In the genomic region with DNA sequence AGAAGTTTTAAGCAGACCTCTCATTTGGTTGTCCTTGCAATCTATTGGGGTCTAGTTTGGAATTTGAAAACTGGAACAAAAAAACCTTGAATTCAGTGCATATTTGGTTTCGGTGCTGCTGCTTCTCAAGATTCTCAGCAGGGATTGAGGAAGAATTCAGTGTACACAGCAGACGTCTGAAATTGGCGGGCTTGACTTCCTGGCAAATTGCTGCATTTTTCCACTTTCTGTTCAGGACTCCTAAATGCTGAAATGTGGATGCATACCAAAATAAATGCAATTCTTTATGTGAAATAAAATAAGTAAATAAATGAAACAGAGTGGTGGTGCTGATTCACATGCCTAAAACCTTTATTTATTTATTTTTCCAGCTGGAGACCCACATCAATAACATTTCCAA, we compare ENCODE assay signal across 26 cellular contexts.
"Had no signal": no experiment of that assay in that cellular context is flagged by ENCODE, and none has a peak within 500 bp of the region (broad histone marks: within the 10 kb centered on the region; RNA-seq: fewer than 3 reads in every experiment).

No MANE protein-coding gene starts in this region.

- H3K27ac ChIP-seq: foreskin keratinocyte, left lung, lower lobe of right lung, ovary, skin epidermis, uterus had no signal

- H3K4me3 ChIP-seq: left lung, lower lobe of right lung, ovary, skin epidermis, uterus had no signal

- ATAC-seq: activated naive CD8-positive, alpha-beta T cell treated with anti-CD3 and anti-CD28 coated beads, Interleukin-2, amount 50 U/mL, for 24 hours; foreskin keratinocyte; left lung; lower lobe of right lung; natural killer cell; sciatic nerve; stimulated activated memory B cell treated with anti-CD40 and anti-IgM and Interleukin-4, amounts not matched to agents 10 μg/mL and 1 μg/mL and 100 μg/mL, for 72 hours; stimulated activated naive CD8-positive, alpha-beta T cell treated with anti-CD3 and anti-CD28 coated beads, Interleukin-15, amount 100 ng/mL, for 72 hours had no signal

- H3K9me3 ChIP-seq: lower lobe of right lung, ovary, uterus had no signal

- H3K27me3 ChIP-seq: foreskin keratinocyte, left lung, ovary, uterus had no signal

- H3K36me3 Mint-ChIP-seq: activated naive CD4-positive, alpha-beta T cell treated with anti-CD3 and anti-CD28 coated beads, Interleukin-2, amount 50 U/mL, for 24 hours; brain; natural killer cell; stimulated activated memory B cell treated with anti-CD40 and anti-IgM and Interleukin-4, amounts not matched to agents 10 μg/mL and 1 μg/mL and 100 μg/mL, for 72 hours; type B pancreatic cell had no signal

- H3K36me3 ChIP-seq: left lung, lower lobe of right lung, uterus had no signal

- H3K27ac Mint-ChIP-seq: activated CD4-positive, alpha-beta memory T cell treated with anti-CD3 and anti-CD28 coated beads, Interleukin-2, amount 10 ng/mL, durations not matched to agents 7 days and 5 days; activated CD4-positive, alpha-beta T cell treated with anti-CD3 and anti-CD28 coated beads, Interleukin-2, amount 10 ng/mL, durations not matched to agents 7 days and 5 days; activated naive CD4-positive, alpha-beta T cell treated with anti-CD3 and anti-CD28 coated beads, Interleukin-2, amount 50 U/mL, for 24 hours; activated naive CD8-positive, alpha-beta T cell treated with anti-CD3 and anti-CD28 coated beads, Interleukin-2, amount 50 U/mL, for 24 hours; activated T-helper 2 cell treated with anti-CD3 and anti-CD28 coated beads, Interferon-gamma antibody, Interleukin-2, Interleukin-4, amounts not matched to agents 10 μg/mL and 5 μg/mL and 100 μg/mL, durations not matched to agents 14 hours and 24 hours and 36 hours; natural killer cell; progenitor cell of endocrine pancreas; stimulated activated memory B cell treated with anti-CD40 and anti-IgM and Interleukin-4, amounts not matched to agents 10 μg/mL and 1 μg/mL and 100 μg/mL, for 72 hours; stimulated activated naive CD8-positive, alpha-beta T cell treated with anti-CD3 and anti-CD28 coated beads, Interleukin-15, amount 100 ng/mL, for 72 hours; type B pancreatic cell; WTC11 had no signal

- H3K4me1 Mint-ChIP-seq: activated CD4-positive, alpha-beta memory T cell treated with anti-CD3 and anti-CD28 coated beads, Interleukin-2, amount 10 ng/mL, durations not matched to agents 7 days and 5 days; activated CD4-positive, alpha-beta T cell treated with anti-CD3 and anti-CD28 coated beads, Interleukin-2, amount 10 ng/mL, durations not matched to agents 7 days and 5 days; activated naive CD4-positive, alpha-beta T cell treated with anti-CD3 and anti-CD28 coated beads, Interleukin-2, amount 50 U/mL, for 24 hours; activated naive CD8-positive, alpha-beta T cell treated with anti-CD3 and anti-CD28 coated beads, Interleukin-2, amount 50 U/mL, for 24 hours; natural killer cell; stimulated activated memory B cell treated with anti-CD40 and anti-IgM and Interleukin-4, amounts not matched to agents 10 μg/mL and 1 μg/mL and 100 μg/mL, for 72 hours; stimulated activated naive CD8-positive, alpha-beta T cell treated with anti-CD3 and anti-CD28 coated beads, Interleukin-15, amount 100 ng/mL, for 72 hours had no signal

- DNase-seq: activated CD4-positive, alpha-beta memory T cell treated with anti-CD3 and anti-CD28 coated beads, Interleukin-2, amount 10 ng/mL, durations not matched to agents 7 days and 5 days; activated CD4-positive, alpha-beta T cell treated with anti-CD3 and anti-CD28 coated beads for 1 hour; activated CD4-positive, alpha-beta T cell treated with anti-CD3 and anti-CD28 coated beads, Interleukin-2, amount 10 ng/mL, durations not matched to agents 7 days and 5 days; activated naive CD8-positive, alpha-beta T cell treated with anti-CD3 and anti-CD28 coated beads, Interleukin-2, amount 50 U/mL, for 24 hours; activated T-cell treated with anti-CD3 and anti-CD28 coated beads, Interleukin-2, amount 50 U/mL, for 48 hours; foreskin keratinocyte; left lung; lower lobe of right lung; natural killer cell; ovary; retina; stimulated activated CD4-positive, alpha-beta T cell treated with anti-CD3 and anti-CD28 coated beads, Interleukin-4, amount 100 ng/mL, for 4 hours; stimulated activated CD8-positive, alpha-beta memory T cell treated with anti-CD3 and anti-CD28 coated beads, Interleukin-4, amount 100 ng/mL, for 48 hours; stimulated activated naive CD8-positive, alpha-beta T cell treated with anti-CD3 and anti-CD28 coated beads, Interleukin-15, amount 100 ng/mL, for 72 hours; substantia nigra; T-helper 2 cell; uterus had no signal

- H3K27me3 Mint-ChIP-seq: activated CD4-positive, alpha-beta memory T cell treated with anti-CD3 and anti-CD28 coated beads, Interleukin-2, amount 10 ng/mL, durations not matched to agents 7 days and 5 days; activated CD4-positive, alpha-beta T cell treated with anti-CD3 and anti-CD28 coated beads, Interleukin-2, amount 10 ng/mL, durations not matched to agents 7 days and 5 days; activated naive CD4-positive, alpha-beta T cell treated with anti-CD3 and anti-CD28 coated beads, Interleukin-2, amount 50 U/mL, for 24 hours; activated naive CD8-positive, alpha-beta T cell treated with anti-CD3 and anti-CD28 coated beads, Interleukin-2, amount 50 U/mL, for 24 hours; brain; progenitor cell of endocrine pancreas; stimulated activated naive CD8-positive, alpha-beta T cell treated with anti-CD3 and anti-CD28 coated beads, Interleukin-15, amount 100 ng/mL, for 72 hours; type B pancreatic cell had no signal

- H3K4me1 ChIP-seq: foreskin keratinocyte, left lung, lower lobe of right lung, uterus had no signal

- H3K4me3 Mint-ChIP-seq: activated CD4-positive, alpha-beta memory T cell treated with anti-CD3 and anti-CD28 coated beads, Interleukin-2, amount 10 ng/mL, durations not matched to agents 7 days and 5 days; activated CD4-positive, alpha-beta T cell treated with anti-CD3 and anti-CD28 coated beads, Interleukin-2, amount 10 ng/mL, durations not matched to agents 7 days and 5 days; activated naive CD4-positive, alpha-beta T cell treated with anti-CD3 and anti-CD28 coated beads, Interleukin-2, amount 50 U/mL, for 24 hours; activated naive CD8-positive, alpha-beta T cell treated with anti-CD3 and anti-CD28 coated beads, Interleukin-2, amount 50 U/mL, for 24 hours; brain; natural killer cell; stimulated activated memory B cell treated with anti-CD40 and anti-IgM and Interleukin-4, amounts not matched to agents 10 μg/mL and 1 μg/mL and 100 μg/mL, for 72 hours; stimulated activated naive CD8-positive, alpha-beta T cell treated with anti-CD3 and anti-CD28 coated beads, Interleukin-15, amount 100 ng/mL, for 72 hours; type B pancreatic cell; WTC11 had no signal
